In the genomic region with DNA sequence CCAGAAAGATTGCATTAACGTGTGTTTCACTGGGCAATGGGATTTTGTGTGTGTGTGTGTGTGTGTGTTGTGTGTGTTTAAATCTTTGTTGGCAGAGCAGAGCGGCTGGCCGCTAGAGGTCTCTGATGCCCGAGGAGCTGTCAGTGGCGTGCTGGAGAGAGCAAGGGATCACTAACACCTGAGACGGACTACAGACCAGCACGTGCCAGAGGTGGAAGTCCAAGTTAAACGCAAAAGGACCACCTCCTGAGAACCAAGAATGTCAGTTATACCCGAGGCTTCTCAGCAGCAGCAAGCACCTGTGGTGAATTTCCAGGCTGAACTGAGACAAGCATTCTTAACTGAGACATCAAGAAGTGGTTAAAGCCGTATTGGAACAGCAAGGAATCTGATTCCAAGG, we compare ENCODE assay signal across 1 cellular context.
TF ChIP-seq lines count a peak whose summit lies in the region.

No MANE protein-coding gene starts in this region.

TF ChIP-seq in HepG2, 621 proteins besides CTCF, POLR2A, EP300 and RAD21 (continued from another document):
- TF ChIP-seq, protein P1, sequence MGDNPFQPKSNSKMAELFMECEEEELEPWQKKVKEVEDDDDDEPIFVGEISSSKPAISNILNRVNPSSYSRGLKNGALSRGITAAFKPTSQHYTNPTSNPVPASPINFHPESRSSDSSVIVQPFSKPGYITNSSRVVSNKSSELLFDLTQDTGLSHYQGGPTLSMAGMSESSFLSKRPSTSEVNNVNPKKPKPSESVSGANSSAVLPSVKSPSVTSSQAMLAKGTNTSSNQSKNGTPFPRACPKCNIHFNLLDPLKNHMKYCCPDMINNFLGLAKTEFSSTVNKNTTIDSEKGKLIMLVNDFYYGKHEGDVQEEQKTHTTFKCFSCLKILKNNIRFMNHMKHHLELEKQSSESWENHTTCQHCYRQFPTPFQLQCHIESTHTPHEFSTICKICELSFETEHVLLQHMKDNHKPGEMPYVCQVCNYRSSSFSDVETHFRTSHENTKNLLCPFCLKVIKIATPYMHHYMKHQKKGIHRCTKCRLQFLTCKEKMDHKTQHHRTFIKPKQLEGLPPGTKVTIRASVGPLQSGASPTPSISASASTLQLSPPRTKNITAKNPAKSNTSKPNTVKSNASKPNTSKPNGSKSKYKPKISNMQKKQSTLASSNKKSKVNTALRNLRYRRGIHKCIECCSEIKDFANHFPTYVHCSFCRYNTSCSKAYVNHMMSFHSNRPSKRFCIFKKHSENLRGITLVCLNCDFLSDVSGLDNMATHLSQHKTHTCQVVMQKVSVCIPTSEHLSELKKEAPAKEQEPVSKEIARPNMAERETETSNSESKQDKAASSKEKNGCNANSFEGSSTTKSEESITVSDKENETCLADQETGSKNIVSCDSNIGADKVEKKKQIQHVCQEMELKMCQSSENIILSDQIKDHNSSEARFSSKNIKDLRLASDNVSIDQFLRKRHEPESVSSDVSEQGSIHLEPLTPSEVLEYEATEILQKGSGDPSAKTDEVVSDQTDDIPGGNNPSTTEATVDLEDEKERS (CRISPR knock-in tag; IDR thresholded peaks at IDR 0.05) = no peak
